Comparison of ENCODE assay signal across 10 cellular contexts in genomic region chr7:24722386-24723177, GRCh38. TPM values are rescaled to one million over a fixed set of nuclear protein-coding genes. Genes with fewer than 3 reads are reported as not detected.
DNase-seq lines count a peak whose midpoint lies in the region; ATAC-seq and TF ChIP-seq lines count a peak whose summit lies in the region.
"Had no signal": no experiment of that assay in that cellular context is flagged by ENCODE, and none has a peak within 500 bp of the region (broad histone marks: within the 10 kb centered on the region; RNA-seq: fewer than 3 reads in every experiment).

No MANE protein-coding gene starts in this region.

- TF ChIP-seq CTCF in RWPE2 (IDR thresholded peaks at IDR 0.05; ENCODE audit: poor library complexity, severe bottlenecking) (peak; percentile 53), cardiac muscle cell (IDR thresholded peaks at IDR 0.05; ENCODE audit: low read depth, low read length) (peak; percentile 46), gastrocnemius medialis (IDR thresholded peaks at IDR 0.05 in 4 of 5, conservative IDR thresholded peaks at IDR 0.05 in 1 of 5) (peak in 3 of 5 experiments; percentile 12 to 41 (median 38)), ascending aorta (IDR thresholded peaks at IDR 0.05) (no peak)

- intact Hi-C loops in gastrocnemius medialis (cut with DNase I; ENCODE audit: low total_unique reads) = loop anchor here (5.0 kb wide), 1 partner anchor 145 kb away; no protein-coding TSS in a partner anchor
- intact Hi-C loops in ascending aorta (cut with DNase I) = no loop called here

- H3K27me3 ChIP-seq in RWPE2 (ENCODE audit: insufficient read depth, poor library complexity, severe bottlenecking) (no peaks in the 10 kb centered on the region), cardiac muscle cell (no peaks in the 10 kb centered on the region), gastrocnemius medialis (no peaks in the 10 kb centered on the region), ascending aorta (no peaks in the 10 kb centered on the region)

- ATAC-seq in RWPE2 (ENCODE audit: low read depth) (peak; percentile 34; the same call in 2 of the 3 replicates), gastrocnemius medialis (peak; percentile 23 to 53), HG03442 (IDR thresholded peaks at IDR 0.05; ENCODE audit: unreplicated experiment) (no peak), GM18511 (IDR thresholded peaks at IDR 0.05; ENCODE audit: unreplicated experiment) (no peak)

- DNase-seq in NCI-H2227 (lab: John Stamatoyannopoulos, UW; ENCODE audit: unreplicated experiment) (peak; percentile 2), NCI-H2227 treated with DMSO at 0.1 percent for 48 hours (lab: John Stamatoyannopoulos, UW) (no peak), RWPE2 (ENCODE audit: low spot score) (no peak), cardiac muscle cell (ENCODE audit: low read depth in 1 of 2, low spot score in 1 of 2) (peak; percentile 45 to 72), gastrocnemius medialis (no peak), ascending aorta (ENCODE audit: low spot score in 2 of 2) (no peak)
- DNase-seq: CD8-positive, alpha-beta memory T cell; stimulated activated CD4-positive, alpha-beta T cell treated with anti-CD3 and anti-CD28 coated beads, Interleukin-2, amount 100 ng/mL, for 24 hours had no signal

- H3K9me3 ChIP-seq in RWPE2 (ENCODE audit: severe bottlenecking) (no peaks in the 10 kb centered on the region), cardiac muscle cell (ENCODE audit: low read depth) (no peaks in the 10 kb centered on the region), gastrocnemius medialis (no peaks in the 10 kb centered on the region), ascending aorta (no peaks in the 10 kb centered on the region)

- no peak for TF ChIP-seq POLR2A in gastrocnemius medialis (IDR thresholded peaks at IDR 0.05)

- H3K27ac ChIP-seq in RWPE2 (ENCODE audit: poor library complexity, severe bottlenecking) (peak overlapping the region; percentile 8), cardiac muscle cell (no peak overlapping the region), gastrocnemius medialis (no peak overlapping the region), ascending aorta (no peak overlapping the region)

- no peak overlapping the region for H3K4me3 ChIP-seq in RWPE2 (ENCODE audit: severe bottlenecking)
- H3K4me3 ChIP-seq in cardiac muscle cell = no peak overlapping the region
- no peak overlapping the region for H3K4me3 ChIP-seq in gastrocnemius medialis
- no peak overlapping the region for H3K4me3 ChIP-seq in ascending aorta

- H3K4me1 ChIP-seq in RWPE2 (ENCODE audit: insufficient read depth, poor library complexity, severe bottlenecking) (peaks cover 12% of the 10 kb centered on the region), cardiac muscle cell (ENCODE audit: low read depth) (no peaks in the 10 kb centered on the region), gastrocnemius medialis (peaks cover 0 to 6% of the 10 kb centered on the region in 2 donors), ascending aorta (no peaks in the 10 kb centered on the region)

- H3K36me3 ChIP-seq in RWPE2 (ENCODE audit: low read depth) = peaks cover 30% of the 10 kb centered on the region
- no peaks in the 10 kb centered on the region for H3K36me3 ChIP-seq in cardiac muscle cell
- no peaks in the 10 kb centered on the region for H3K36me3 ChIP-seq in gastrocnemius medialis
- peaks cover 0 to 8% of the 10 kb centered on the region in 2 donors for H3K36me3 ChIP-seq in ascending aorta

- in situ Hi-C loops in gastrocnemius medialis (cut with MboI; ENCODE audit: low sequenced_read_pairs in 4 of 4) = no loop called here

RNA-seq across cellular contexts. Expression of gene GSDME, which starts 34.7 kb away (rescaled TPM):
- total RNA-seq in cardiac muscle cell (6.6 and 7.1 TPM in 2 replicates), gastrocnemius medialis (1 to 10 TPM; 3.1 to 5.2 (median 3.9) TPM), ascending aorta (14.9 TPM)
- 8.4 and 10.0 TPM in 2 replicates for polyA plus RNA-seq in cardiac muscle cell

Comparison
In these comparisons a context has a peak if more than half of its experiments do, and no peak if none do; other contexts are left out.
1. DNase-seq: peak in NCI-H2227 (single experiment) and cardiac muscle cell (2 of 2); none in NCI-H2227 treated with DMSO at 0.1 percent for 48 hours (single experiment), RWPE2 (single experiment), gastrocnemius medialis (0 of 2) and ascending aorta (0 of 2).
2. ATAC-seq: peak in RWPE2 (single experiment) and gastrocnemius medialis (2 of 2); none in HG03442 (single experiment) and GM18511 (single experiment).
3. CTCF ChIP-seq: peak in RWPE2 (single experiment), cardiac muscle cell (single experiment) and gastrocnemius medialis (3 of 5); none in ascending aorta (0 of 3).